ENCODE assay signal across 9 cellular contexts in the genomic region with DNA sequence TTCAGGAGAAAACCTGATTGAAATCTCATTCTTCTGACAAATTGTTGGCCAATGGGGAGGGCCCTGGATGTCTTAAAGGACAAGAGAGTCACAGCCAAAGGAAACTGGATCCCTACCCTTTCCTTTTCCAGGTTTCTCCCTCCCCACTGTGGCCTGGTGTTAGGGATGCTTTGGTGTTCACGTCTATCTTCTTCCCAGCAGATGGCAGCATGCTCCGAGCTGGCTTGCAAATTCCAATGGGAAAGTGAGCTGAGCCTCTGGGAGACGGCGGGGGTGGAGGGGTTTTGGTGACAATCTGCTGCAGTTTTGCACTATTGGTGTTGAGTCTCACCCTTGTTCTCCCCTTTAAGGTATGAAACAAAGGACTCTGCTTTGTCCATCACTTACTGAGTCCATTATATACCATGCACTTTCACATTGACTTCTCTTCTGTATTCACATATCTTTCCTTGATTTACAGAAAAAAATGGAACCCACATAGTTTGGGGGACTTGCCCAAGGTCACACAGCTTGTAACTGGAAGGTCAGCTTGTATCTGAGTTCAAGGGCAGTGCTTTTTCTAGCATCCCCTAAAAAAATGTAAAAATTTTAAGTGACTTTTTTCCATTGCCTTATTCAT. TPM values are rescaled to one million over a fixed set of nuclear protein-coding genes. Genes with fewer than 3 reads are reported as not detected.
DNase-seq lines count a peak whose midpoint lies in the region; ATAC-seq and TF ChIP-seq lines count a peak whose summit lies in the region.
"Had no signal": no experiment of that assay in that cellular context is flagged by ENCODE, and none has a peak within 500 bp of the region (broad histone marks: within the 10 kb centered on the region; RNA-seq: fewer than 3 reads in every experiment).

No MANE protein-coding gene starts in this region.

- H3K4me3 Mint-ChIP-seq in Caco-2 (ENCODE audit: unreplicated experiment): no peak overlapping the region

- no peak for TF ChIP-seq POLR2A in gastroesophageal sphincter (IDR thresholded peaks at IDR 0.05)
- no peak for TF ChIP-seq POLR2A in prostate gland (IDR thresholded peaks at IDR 0.05)

- no peak overlapping the region for H2AFZ ChIP-seq in SK-N-SH (ENCODE audit: low read depth)

- H3K27me3 ChIP-seq in Caco-2 (replicated peaks; ENCODE audit: control insufficient read depth, insufficient read depth, low read length) (no peaks in the 10 kb centered on the region), SK-N-SH (ENCODE audit: insufficient read depth) (peaks cover 5% of the 10 kb centered on the region; the same call in 1 of the 2 replicates), gastroesophageal sphincter (peaks cover 27% of the 10 kb centered on the region), prostate gland (replicated peaks; ENCODE audit: insufficient read depth) (no peaks in the 10 kb centered on the region)

- no peaks in the 10 kb centered on the region for H3K9me2 ChIP-seq in SK-N-SH

- no peak for TF ChIP-seq EP300 in SK-N-SH (IDR thresholded peaks at IDR 0.05; ENCODE audit: borderline replicate concordance in 1 of 2, low read depth in 1 of 2, low read length in 1 of 2)
- TF ChIP-seq EP300 in gastroesophageal sphincter (IDR thresholded peaks at IDR 0.05): no peak

- H3K27ac Mint-ChIP-seq in Caco-2 (ENCODE audit: unreplicated experiment): no peak overlapping the region

- 0% methylated on average over 4 of the region's 4 CpGs for WGBS in SK-N-SH (ENCODE audit: low lambda C conversion rate)
- 5% methylated on average over 4 of the region's 4 CpGs; no CpG with 5 or more reads in 1 of the 2 donors for WGBS in gastroesophageal sphincter (ENCODE audit: low coverage in 1 of 2), 2 donors
- WGBS in prostate gland: 6% methylated on average over 4 of the region's 4 CpGs

- no peaks in the 10 kb centered on the region for H3K79me2 ChIP-seq in SK-N-SH (ENCODE audit: insufficient read depth)

- H3K4me3 ChIP-seq in Caco-2 (ENCODE audit: low read depth, low read length) (no peak overlapping the region), SK-N-SH (ENCODE audit: low read depth in 2 of 2, low read length in 1 of 2) (peak overlapping the region in 1 of 2 experiments; percentile 13; a peak in 1 of 4 replicates), gastroesophageal sphincter (no peak overlapping the region), prostate gland (no peak overlapping the region)

- H3K4me1 ChIP-seq in Caco-2: peaks cover 19% of the 10 kb centered on the region
- H3K4me1 ChIP-seq in SK-N-SH (ENCODE audit: control insufficient read depth in 1 of 2, insufficient read depth in 2 of 2, low read depth in 1 of 2, low read length in 1 of 2): no peaks in the 10 kb centered on the region
- H3K4me1 ChIP-seq in gastroesophageal sphincter: no peaks in the 10 kb centered on the region
- no peaks in the 10 kb centered on the region for H3K4me1 ChIP-seq in prostate gland (replicated peaks)

- H3K9me3 Mint-ChIP-seq in Caco-2 (ENCODE audit: unreplicated experiment): no peaks in the 10 kb centered on the region

- no peaks in the 10 kb centered on the region for H3K9me3 ChIP-seq in Caco-2
- H3K9me3 ChIP-seq in SK-N-SH: no peaks in the 10 kb centered on the region
- no peaks in the 10 kb centered on the region for H3K9me3 ChIP-seq in gastroesophageal sphincter
- no peaks in the 10 kb centered on the region for H3K9me3 ChIP-seq in prostate gland

- no peaks in the 10 kb centered on the region for H3K36me3 Mint-ChIP-seq in Caco-2 (ENCODE audit: insufficient read depth, unreplicated experiment)

- CTCF ChIA-PET in Caco-2 (lab: Charles Lee): interaction anchor here (0.6 to 2.9 kb wide), 9 partner anchors 13 to 1079 kb away, joined by 3 to 52 read pairs (median 4); a partner anchor contains a TSS
- CTCF ChIA-PET in SK-N-SH (lab: Yijun Ruan, JAX): interaction anchor here (0.6 to 16.4 kb wide), 36 partner anchors 9 to 1927 kb away, joined by 3 to 368 read pairs (median 5); a partner anchor contains a TSS

- ATAC-seq in gastroesophageal sphincter (no peak), HG03159 (IDR thresholded peaks at IDR 0.05; ENCODE audit: unreplicated experiment) (no peak)

- no peaks in the 10 kb centered on the region for H3F3A ChIP-seq in SK-N-SH (replicated peaks; ENCODE audit: insufficient read depth)

- intact Hi-C loops in Caco-2 (cut with micrococcal nuclease; ENCODE audit: unreplicated experiment): loop anchor here (1.0 kb wide), 1 partner anchor 39 kb away; a partner anchor contains a TSS
- intact Hi-C loops in prostate gland (cut with DNase I): no loop called here

- H4K20me1 ChIP-seq in SK-N-SH (ENCODE audit: insufficient read depth): no peaks in the 10 kb centered on the region

- peak; percentile 68 to 74 for DNase-seq in Caco-2
- peak; percentile 56 for DNase-seq in M059J (ENCODE audit: low read depth)
- peak; percentile 84 for DNase-seq in SK-N-SH
- DNase-seq in prostate gland (ENCODE audit: low spot score): peak; percentile 21
- no peak for DNase-seq in GM10266 (ENCODE audit: extremely low spot score)
- DNase-seq in stimulated activated CD4-positive, alpha-beta T cell treated with anti-CD3 and anti-CD28 coated beads, Interleukin-15, amount 100 ng/mL, for 24 hours: no peak

- H3K4me2 ChIP-seq in SK-N-SH: no peak overlapping the region

- peak; percentile 86 for TF ChIP-seq RAD21 in SK-N-SH (IDR thresholded peaks at IDR 0.05; ENCODE audit: low read length)

- H3K27me3 Mint-ChIP-seq in Caco-2 (ENCODE audit: insufficient read depth, unreplicated experiment): no peaks in the 10 kb centered on the region

- H3K36me3 ChIP-seq in Caco-2 (ENCODE audit: control insufficient read depth, insufficient read depth, low read length) (no peaks in the 10 kb centered on the region), SK-N-SH (replicated peaks in 1 of 2; ENCODE audit: control insufficient read depth in 1 of 2, insufficient read depth in 2 of 2, low read length in 1 of 2) (no peaks in the 10 kb centered on the region), gastroesophageal sphincter (no peaks in the 10 kb centered on the region), prostate gland (no peaks in the 10 kb centered on the region)

- TF ChIP-seq CTCF in Caco-2 (IDR thresholded peaks at IDR 0.05; ENCODE audit: insufficient read depth in 1 of 2, low read depth in 1 of 2, low read length in 1 of 2, severe bottlenecking in 1 of 2, unreplicated experiment in 1 of 2) (peak; percentile 71 to 89), SK-N-SH (IDR thresholded peaks at IDR 0.05) (peak; percentile 75), gastroesophageal sphincter (IDR thresholded peaks at IDR 0.05) (peak in 3 of 4 experiments; percentile 29 to 62 (median 36)), prostate gland (IDR thresholded peaks at IDR 0.05) (peak in 3 of 4 experiments; percentile 32 to 54 (median 48)), GM10266 (IDR thresholded peaks at IDR 0.05; ENCODE audit: control insufficient read depth, insufficient read depth, low read depth, missing control alignments) (no peak)

- no peak overlapping the region for H3K9ac ChIP-seq in SK-N-SH

- H3K27ac ChIP-seq in SK-N-SH (ENCODE audit: low read depth in 2 of 2, low read length in 1 of 2) (no peak overlapping the region), gastroesophageal sphincter (no peak overlapping the region), prostate gland (no peak overlapping the region)
- H3K27ac ChIP-seq: epithelial cell of prostate had no signal

- POLR2A ChIA-PET in Caco-2 (lab: Charles Lee) (interaction anchor here (0.6 kb wide), 1 partner anchor 39 kb away, joined by 4 read pairs; a partner anchor contains a TSS), SK-N-SH (lab: Yijun Ruan, JAX) (no interaction called here)

- peaks cover 6% of the 10 kb centered on the region for H3K4me1 Mint-ChIP-seq in Caco-2 (ENCODE audit: low read depth, unreplicated experiment)

- no TSS peak for BruUV-seq in Caco-2 (replicated peaks; lab: Mats Ljungman, UMichigan)

TF ChIP-seq in SK-N-SH, 30 proteins besides CTCF, POLR2A, EP300 and RAD21:
- TF ChIP-seq, protein P1, sequence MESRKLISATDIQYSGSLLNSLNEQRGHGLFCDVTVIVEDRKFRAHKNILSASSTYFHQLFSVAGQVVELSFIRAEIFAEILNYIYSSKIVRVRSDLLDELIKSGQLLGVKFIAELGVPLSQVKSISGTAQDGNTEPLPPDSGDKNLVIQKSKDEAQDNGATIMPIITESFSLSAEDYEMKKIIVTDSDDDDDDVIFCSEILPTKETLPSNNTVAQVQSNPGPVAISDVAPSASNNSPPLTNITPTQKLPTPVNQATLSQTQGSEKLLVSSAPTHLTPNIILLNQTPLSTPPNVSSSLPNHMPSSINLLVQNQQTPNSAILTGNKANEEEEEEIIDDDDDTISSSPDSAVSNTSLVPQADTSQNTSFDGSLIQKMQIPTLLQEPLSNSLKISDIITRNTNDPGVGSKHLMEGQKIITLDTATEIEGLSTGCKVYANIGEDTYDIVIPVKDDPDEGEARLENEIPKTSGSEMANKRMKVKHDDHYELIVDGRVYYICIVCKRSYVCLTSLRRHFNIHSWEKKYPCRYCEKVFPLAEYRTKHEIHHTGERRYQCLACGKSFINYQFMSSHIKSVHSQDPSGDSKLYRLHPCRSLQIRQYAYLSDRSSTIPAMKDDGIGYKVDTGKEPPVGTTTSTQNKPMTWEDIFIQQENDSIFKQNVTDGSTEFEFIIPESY (IDR thresholded peaks at IDR 0.05; ENCODE audit: borderline replicate concordance, low read depth): no peak
- TF ChIP-seq NFIC (IDR thresholded peaks at IDR 0.05; ENCODE audit: borderline replicate concordance) (no peak), TEAD4 (IDR thresholded peaks at IDR 0.05; ENCODE audit: borderline replicate concordance, insufficient read depth) (no peak), MEF2A (IDR thresholded peaks at IDR 0.05; ENCODE audit: borderline replicate concordance, low read depth) (no peak), SMC3 (IDR thresholded peaks at IDR 0.05; ENCODE audit: low read depth, low read length) (peak; percentile 75), RFX5 (IDR thresholded peaks at IDR 0.05; ENCODE audit: low read length) (no peak)

RNA-seq across cellular contexts. Expression of a gene that starts 39.3 kb away (rescaled TPM):
- total RNA-seq in Caco-2 (2022): 0.56 and 0.82 TPM in 2 replicates
- total RNA-seq in M059J (2014; rRNA removed; shearing (Covaris generic)): not detected in 2 replicates
- polyA plus RNA-seq in SK-N-SH (2012; rRNA removed): not detected in 2 replicates
- polyA plus RNA-seq in SK-N-SH (2012; cell fraction: cytosol; rRNA removed): not detected in 2 replicates
- not detected in 2 replicates for polyA plus RNA-seq in SK-N-SH (2012; cell fraction: nucleus; rRNA removed)
- total RNA-seq in gastroesophageal sphincter: not detected
- total RNA-seq in prostate gland: under 1 TPM in 1 of 2 donors, not detected in 1; 0.28 TPM

RNA-seq across cellular contexts. Expression of a gene that starts 50.8 kb away (rescaled TPM):
- total RNA-seq in Caco-2 (2022): 0.42 and 0.50 TPM in 2 replicates
- total RNA-seq in M059J (2014; rRNA removed; shearing (Covaris generic)): not detected in 2 replicates
- polyA plus RNA-seq in SK-N-SH (2012; rRNA removed): 0.03 and 0.05 TPM in 2 replicates
- 0.04 and 0.07 TPM in 2 replicates for polyA plus RNA-seq in SK-N-SH (2012; cell fraction: cytosol; rRNA removed)
- 0.31 and 0.33 TPM in 2 replicates for polyA plus RNA-seq in SK-N-SH (2012; cell fraction: nucleus; rRNA removed)
- under 1 TPM in 2 of 4 donors, not detected in 2; 0.08 to 0.16 TPM for total RNA-seq in gastroesophageal sphincter
- total RNA-seq in prostate gland: under 1 TPM; 0.27 to 0.40 TPM

Comparison
In these comparisons a context has a peak if more than half of its experiments do, and no peak if none do; other contexts are left out.
1. DNase-seq: peak in Caco-2 (2 of 2), M059J (single experiment), SK-N-SH (single experiment) and prostate gland (single experiment); none in GM10266 (single experiment) and stimulated activated CD4-positive, alpha-beta T cell treated with anti-CD3 and anti-CD28 coated beads, Interleukin-15, amount 100 ng/mL, for 24 hours (single experiment).